ENCODE assay signal across 26 cellular contexts in the genomic region with DNA sequence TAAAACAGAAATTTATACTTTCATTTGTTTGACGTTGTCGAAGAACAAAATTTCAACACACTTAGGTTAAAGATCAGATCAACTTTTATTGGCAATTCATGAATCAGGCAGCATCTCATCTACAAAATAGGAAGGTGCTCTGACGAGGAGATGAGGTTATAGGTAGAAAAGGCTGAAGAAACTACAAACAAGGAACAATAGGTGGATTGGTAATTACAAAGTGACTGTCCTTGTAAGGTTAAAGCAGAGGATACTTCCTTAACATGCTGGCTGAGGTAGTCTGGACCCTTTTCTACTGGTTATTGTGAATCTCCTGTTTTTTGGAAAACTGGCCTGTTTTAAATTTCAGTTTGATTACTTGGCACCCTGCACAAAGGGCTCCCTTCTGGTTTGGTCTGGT.
"Had no signal": no experiment of that assay in that cellular context is flagged by ENCODE, and none has a peak within 500 bp of the region (broad histone marks: within the 10 kb centered on the region; RNA-seq: fewer than 3 reads in every experiment).

No MANE protein-coding gene starts in this region.

- FAIRE-seq: keratinocyte, pancreas had no signal

- ATAC-seq: esophagus mucosa; gastrocnemius medialis; left ventricle myocardium superior; naive thymus-derived CD4-positive, alpha-beta T cell; pancreas; sciatic nerve; stimulated activated naive CD8-positive, alpha-beta T cell treated with anti-CD3 and anti-CD28 coated beads, Interleukin-15, amount 100 ng/mL, for 72 hours had no signal

- H3K36me3 ChIP-seq: colonic mucosa, gastrocnemius medialis, neutrophil, pancreas, suprapubic skin, transverse colon had no signal

- H3K9me3 ChIP-seq: colonic mucosa, gastrocnemius medialis, neutrophil, pancreas, suprapubic skin, transverse colon had no signal

- H3K4me1 ChIP-seq: colonic mucosa, gastrocnemius medialis had no signal

- H3K4me2 ChIP-seq: smooth muscle cell had no signal

- H3K27ac ChIP-seq: colonic mucosa, epithelial cell of prostate, gastrocnemius medialis, neutrophil, pancreas, suprapubic skin, transverse colon had no signal

- H3K4me3 ChIP-seq: colonic mucosa, gastrocnemius medialis, lung, pancreas, smooth muscle cell, suprapubic skin, transverse colon had no signal

- H3K27me3 ChIP-seq: colonic mucosa, pancreas had no signal

- DNase-seq: colonic mucosa; effector CD8-positive, alpha-beta T cell; endodermal cell; foreskin fibroblast; gastrocnemius medialis; head of caudate nucleus; left ventricle myocardium superior; mesenchymal stem cell; midbrain; naive thymus-derived CD4-positive, alpha-beta T cell; pancreas; stimulated activated CD4-positive, alpha-beta T cell treated with anti-CD3 and anti-CD28 coated beads, Interleukin-12 subunit alpha, Interleukin-12 subunit beta, amount 100 ng/mL, for 4 hours; stimulated activated CD4-positive, alpha-beta T cell treated with anti-CD3 and anti-CD28 coated beads, Interleukin-1b, Interleukin-23, amount 100 ng/mL, for 48 hours; stimulated activated CD4-positive, alpha-beta T cell treated with anti-CD3 and anti-CD28 coated beads, Interleukin-4, amount 100 ng/mL, for 1 hour; stimulated activated CD8-positive, alpha-beta memory T cell treated with anti-CD3 and anti-CD28 coated beads, Interleukin-4, amount 100 ng/mL, for 48 hours; stimulated activated naive CD4-positive, alpha-beta T cell; stimulated activated naive CD8-positive, alpha-beta T cell treated with anti-CD3 and anti-CD28 coated beads, Interleukin-15, amount 100 ng/mL, for 72 hours; transverse colon had no signal
